ENCODE assay signal across 34 cellular contexts in the genomic region with DNA sequence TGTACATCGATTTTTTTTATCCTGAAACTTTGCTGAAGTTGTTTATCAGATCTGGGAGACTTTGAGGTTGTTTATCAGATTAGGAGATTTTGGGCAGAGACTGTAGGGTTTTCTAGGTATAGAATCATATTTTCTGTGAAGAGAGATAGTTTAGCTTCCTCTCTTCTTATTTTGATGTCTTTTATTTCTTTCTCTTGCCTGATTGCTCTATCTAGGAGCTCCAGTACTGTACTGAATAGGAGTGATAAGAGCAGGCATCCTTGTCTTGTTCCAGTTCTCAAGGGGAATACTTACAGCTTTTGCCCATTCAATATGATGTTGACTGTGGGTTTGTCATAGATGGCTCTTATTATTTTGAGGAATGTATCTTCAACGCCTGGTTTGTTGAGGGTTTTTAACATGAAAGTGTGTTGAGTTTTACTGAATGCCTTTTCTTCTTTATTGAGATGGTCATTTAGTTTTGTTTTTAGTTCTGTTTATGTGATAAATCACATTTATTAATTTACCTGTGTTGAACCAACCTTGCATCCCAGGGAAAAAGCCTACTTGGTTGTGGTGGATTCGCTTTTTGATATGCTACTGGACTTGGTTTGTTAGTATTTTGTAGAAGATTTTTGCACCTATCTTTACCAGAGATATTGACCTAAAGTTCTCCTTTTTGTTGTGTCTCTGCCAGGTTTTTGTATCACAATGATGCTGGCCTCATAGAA. TPM values are rescaled to one million over a fixed set of nuclear protein-coding genes. Genes with fewer than 3 reads are reported as not detected.
"Had no signal": no experiment of that assay in that cellular context is flagged by ENCODE, and none has a peak within 500 bp of the region (broad histone marks: within the 10 kb centered on the region; RNA-seq: fewer than 3 reads in every experiment).

No MANE protein-coding gene starts in this region.

- H3K27ac Mint-ChIP-seq: activated CD4-positive, alpha-beta memory T cell treated with anti-CD3 and anti-CD28 coated beads, Interleukin-2, amount 10 ng/mL, durations not matched to agents 7 days and 5 days; activated CD4-positive, alpha-beta T cell treated with anti-CD3 and anti-CD28 coated beads for 36 hours; activated CD4-positive, alpha-beta T cell treated with anti-CD3 and anti-CD28 coated beads, Interleukin-2, amount 10 ng/mL, durations not matched to agents 7 days and 5 days; activated CD8-positive, alpha-beta memory T cell treated with anti-CD3 and anti-CD28 coated beads, Interleukin-2, amount 10 ng/mL, durations not matched to agents 7 days and 5 days; activated CD8-positive, alpha-beta T cell treated with anti-CD3 and anti-CD28 coated beads, Interleukin-2, amount 10 ng/mL, durations not matched to agents 7 days and 5 days; activated naive CD4-positive, alpha-beta T cell treated with anti-CD3 and anti-CD28 coated beads, Interleukin-2, amount 10 ng/mL, durations not matched to agents 7 days and 5 days; activated naive CD4-positive, alpha-beta T cell treated with anti-CD3 and anti-CD28 coated beads, Interleukin-2, amount 50 U/mL, for 72 hours; activated naive CD8-positive, alpha-beta T cell treated with anti-CD3 and anti-CD28 coated beads for 36 hours; activated T-cell treated with anti-CD3 and anti-CD28 coated beads, Interleukin-2, amount 50 U/mL, for 24 hours; activated T-helper 2 cell treated with anti-CD3 and anti-CD28 coated beads, Interferon-gamma antibody, Interleukin-2, Interleukin-4, amounts not matched to agents 10 μg/mL and 5 μg/mL and 100 μg/mL, durations not matched to agents 14 hours and 24 hours and 36 hours; T-helper 1 cell treated with Interleukin-12 subunit alpha and Interleukin-12 subunit beta and Interleukin-4 antibody, amounts not matched to agents 30 μg/mL and 1 μg/mL, for 36 hours; WTC11 had no signal

- H3K36me3 Mint-ChIP-seq: activated CD8-positive, alpha-beta memory T cell treated with anti-CD3 and anti-CD28 coated beads, Interleukin-2, amount 10 ng/mL, durations not matched to agents 7 days and 5 days; activated naive CD4-positive, alpha-beta T cell treated with anti-CD3 and anti-CD28 coated beads, Interleukin-2, amount 10 ng/mL, durations not matched to agents 7 days and 5 days; activated naive CD4-positive, alpha-beta T cell treated with anti-CD3 and anti-CD28 coated beads, Interleukin-2, amount 50 U/mL, for 72 hours; activated naive CD8-positive, alpha-beta T cell treated with anti-CD3 and anti-CD28 coated beads for 36 hours had no signal

- H3K4me3 Mint-ChIP-seq: activated CD4-positive, alpha-beta memory T cell treated with anti-CD3 and anti-CD28 coated beads, Interleukin-2, amount 10 ng/mL, durations not matched to agents 7 days and 5 days; activated CD4-positive, alpha-beta T cell treated with anti-CD3 and anti-CD28 coated beads for 36 hours; activated CD4-positive, alpha-beta T cell treated with anti-CD3 and anti-CD28 coated beads, Interleukin-2, amount 10 ng/mL, durations not matched to agents 7 days and 5 days; activated CD8-positive, alpha-beta memory T cell treated with anti-CD3 and anti-CD28 coated beads, Interleukin-2, amount 10 ng/mL, durations not matched to agents 7 days and 5 days; activated CD8-positive, alpha-beta T cell treated with anti-CD3 and anti-CD28 coated beads, Interleukin-2, amount 10 ng/mL, durations not matched to agents 7 days and 5 days; activated naive CD4-positive, alpha-beta T cell treated with anti-CD3 and anti-CD28 coated beads, Interleukin-2, amount 10 ng/mL, durations not matched to agents 7 days and 5 days; activated naive CD8-positive, alpha-beta T cell treated with anti-CD3 and anti-CD28 coated beads for 36 hours; activated T-cell treated with anti-CD3 and anti-CD28 coated beads, Interleukin-2, amount 50 U/mL, for 24 hours; T-helper 1 cell treated with Interleukin-12 subunit alpha and Interleukin-12 subunit beta and Interleukin-4 antibody, amounts not matched to agents 30 μg/mL and 1 μg/mL, for 36 hours; WTC11 had no signal

- DNase-seq: activated CD4-positive, alpha-beta memory T cell treated with anti-CD3 and anti-CD28 coated beads, Interleukin-2, amount 10 ng/mL, durations not matched to agents 7 days and 5 days; activated CD4-positive, alpha-beta T cell treated with anti-CD3 and anti-CD28 coated beads for 1 hour; activated CD4-positive, alpha-beta T cell treated with anti-CD3 and anti-CD28 coated beads for 36 hours; activated CD4-positive, alpha-beta T cell treated with anti-CD3 and anti-CD28 coated beads for 48 hours; activated CD4-positive, alpha-beta T cell treated with anti-CD3 and anti-CD28 coated beads, Interleukin-2, amount 10 ng/mL, durations not matched to agents 7 days and 5 days; activated CD4-positive, alpha-beta T cell treated with anti-CD3 and anti-CD28 coated beads, Interleukin-2, amount 50 U/mL, for 48 hours; activated CD4-positive, CD25-positive, alpha-beta regulatory T cell; activated CD8-positive, alpha-beta memory T cell treated with anti-CD3 and anti-CD28 coated beads for 24 hours; activated CD8-positive, alpha-beta memory T cell treated with anti-CD3 and anti-CD28 coated beads, Interleukin-2, amount 10 ng/mL, durations not matched to agents 7 days and 5 days; activated CD8-positive, alpha-beta memory T cell treated with anti-CD3 and anti-CD28 coated beads, Interleukin-2, amount 50 U/mL, for 48 hours; activated CD8-positive, alpha-beta T cell treated with anti-CD3 and anti-CD28 coated beads, Interleukin-2, amount 10 ng/mL, durations not matched to agents 7 days and 5 days; activated effector memory CD4-positive, alpha-beta T cell treated with Interleukin-2 at 50 U/mL for 16 hours; activated gamma-delta T cell; activated naive CD4-positive, alpha-beta T cell treated with anti-CD3 and anti-CD28 coated beads, Interleukin-2, amount 10 ng/mL, durations not matched to agents 7 days and 5 days; activated naive CD4-positive, alpha-beta T cell treated with Interleukin-2 at 50 U/mL for 16 hours; activated naive CD8-positive, alpha-beta T cell treated with anti-CD3 and anti-CD28 coated beads for 36 hours; activated T-cell treated with anti-CD3 and anti-CD28 coated beads, Interleukin-2, amount 50 U/mL, for 24 hours; activated T-cell treated with anti-CD3 and anti-CD28 coated beads, Interleukin-2, amount 50 U/mL, for 48 hours; adrenal gland; amniotic stem cell; aorta; body of pancreas; brain microvascular endothelial cell; central memory CD4-positive, alpha-beta T cell; T-helper 1 cell; T-helper 9 cell; WERI-Rb-1 had no signal

- H3K9me3 Mint-ChIP-seq: activated CD4-positive, alpha-beta memory T cell treated with anti-CD3 and anti-CD28 coated beads, Interleukin-2, amount 10 ng/mL, durations not matched to agents 7 days and 5 days; activated CD4-positive, alpha-beta T cell treated with anti-CD3 and anti-CD28 coated beads, Interleukin-2, amount 10 ng/mL, durations not matched to agents 7 days and 5 days; activated naive CD4-positive, alpha-beta T cell treated with anti-CD3 and anti-CD28 coated beads, Interleukin-2, amount 10 ng/mL, durations not matched to agents 7 days and 5 days; activated naive CD4-positive, alpha-beta T cell treated with anti-CD3 and anti-CD28 coated beads, Interleukin-2, amount 50 U/mL, for 72 hours; activated T-helper 2 cell treated with anti-CD3 and anti-CD28 coated beads, Interferon-gamma antibody, Interleukin-2, Interleukin-4, amounts not matched to agents 10 μg/mL and 5 μg/mL and 100 μg/mL, durations not matched to agents 14 hours and 24 hours and 36 hours; T-helper 1 cell treated with Interleukin-12 subunit alpha and Interleukin-12 subunit beta and Interleukin-4 antibody, amounts not matched to agents 30 μg/mL and 1 μg/mL, for 36 hours had no signal

- FAIRE-seq: astrocyte, TTC549 had no signal

- H3K4me1 Mint-ChIP-seq: activated CD4-positive, alpha-beta T cell treated with anti-CD3 and anti-CD28 coated beads for 36 hours; activated naive CD8-positive, alpha-beta T cell treated with anti-CD3 and anti-CD28 coated beads for 36 hours; WTC11 had no signal

RNA-seq across cellular contexts. Expression of a gene that starts 14.9 kb away (rescaled TPM):
- total RNA-seq: activated CD4-positive, alpha-beta memory T cell treated with anti-CD3 and anti-CD28 coated beads, Interleukin-2, amount 10 ng/mL, durations not matched to agents 7 days and 5 days; activated CD4-positive, alpha-beta T cell treated with anti-CD3 and anti-CD28 coated beads, Interleukin-2, amount 10 ng/mL, durations not matched to agents 7 days and 5 days; activated CD8-positive, alpha-beta memory T cell treated with anti-CD3 and anti-CD28 coated beads, Interleukin-2, amount 10 ng/mL, durations not matched to agents 7 days and 5 days; activated CD8-positive, alpha-beta T cell treated with anti-CD3 and anti-CD28 coated beads, Interleukin-2, amount 10 ng/mL, durations not matched to agents 7 days and 5 days; T-helper 2 cell treated with Interferon-gamma antibody and Interleukin-4, amounts not matched to agents 100 ng/mL and 5 ng/mL, for 36 hours had no signal
